30 cellular contexts compared by ENCODE assay signal in genomic region chr17:29715680-29716079, GRCh38.
DNase-seq lines count a peak whose midpoint lies in the region; ATAC-seq and TF ChIP-seq lines count a peak whose summit lies in the region.
"Had no signal": no experiment of that assay in that cellular context is flagged by ENCODE, and none has a peak within 500 bp of the region (broad histone marks: within the 10 kb centered on the region; RNA-seq: fewer than 3 reads in every experiment).

No MANE protein-coding gene starts in this region.

- H3K27ac Mint-ChIP-seq in MCF 10A (ENCODE audit: low read depth, unreplicated experiment) (peak overlapping the region; percentile 49), activated B cell treated with CpG ODN at 0.5 μM for 24 hours (peak overlapping the region; percentile 36), naive B cell (peak overlapping the region; percentile 31 to 94 (median 90))
- H3K27ac Mint-ChIP-seq in stimulated activated naive B cell treated with anti-CD40 and anti-IgM and Interleukin-4, amounts not matched to agents 10 μg/mL and 1 μg/mL and 100 μg/mL, for 72 hours = peak overlapping the region; percentile 2
- H3K27ac Mint-ChIP-seq: T-helper 2 cell treated with Interferon-gamma antibody and Interleukin-4, amounts not matched to agents 5 μg/mL and 100 μg/mL, for 36 hours had no signal

- H3K36me3 Mint-ChIP-seq in MCF 10A (ENCODE audit: insufficient read depth, unreplicated experiment) (peaks cover 9% of the 10 kb centered on the region), activated B cell treated with CpG ODN at 0.5 μM for 24 hours (ENCODE audit: low read depth) (peaks cover 42% of the 10 kb centered on the region), naive B cell (peaks cover 0 to 10% of the 10 kb centered on the region in 2 donors)
- peaks cover 20 to 64% of the 10 kb centered on the region in 2 donors for H3K36me3 Mint-ChIP-seq in stimulated activated naive B cell treated with anti-CD40 and anti-IgM and Interleukin-4, amounts not matched to agents 10 μg/mL and 1 μg/mL and 100 μg/mL, for 72 hours

- H3K9me3 Mint-ChIP-seq in MCF 10A (ENCODE audit: unreplicated experiment) = no peaks in the 10 kb centered on the region
- no peaks in the 10 kb centered on the region for H3K9me3 Mint-ChIP-seq in activated B cell treated with CpG ODN at 0.5 μM for 24 hours
- no peaks in the 10 kb centered on the region for H3K9me3 Mint-ChIP-seq in naive B cell
- H3K9me3 Mint-ChIP-seq in stimulated activated naive B cell treated with anti-CD40 and anti-IgM and Interleukin-4, amounts not matched to agents 10 μg/mL and 1 μg/mL and 100 μg/mL, for 72 hours = no peaks in the 10 kb centered on the region
- H3K9me3 Mint-ChIP-seq: T-helper 2 cell treated with Interferon-gamma antibody and Interleukin-4, amounts not matched to agents 5 μg/mL and 100 μg/mL, for 36 hours had no signal

- H3K4me3 ChIP-seq in breast epithelium = no peak overlapping the region
- H3K4me3 ChIP-seq: A549, heart left ventricle, tibial nerve had no signal

- no TSS peak for BruUV-seq in MCF 10A (replicated peaks; lab: Mats Ljungman, UMichigan)

- no peaks in the 10 kb centered on the region for H3K4me1 ChIP-seq in breast epithelium

- H3K27me3 ChIP-seq in breast epithelium = no peaks in the 10 kb centered on the region
- H3K27me3 ChIP-seq: heart left ventricle, tibial nerve had no signal

- H3K27ac ChIP-seq in breast epithelium = no peak overlapping the region
- H3K27ac ChIP-seq: A549, KMS-11 had no signal

- H3K4me1 Mint-ChIP-seq in MCF 10A (ENCODE audit: insufficient read depth, unreplicated experiment) = peaks cover 32% of the 10 kb centered on the region
- H3K4me1 Mint-ChIP-seq in activated B cell treated with CpG ODN at 0.5 μM for 24 hours = peaks cover 98% of the 10 kb centered on the region
- peaks cover 57 to 100% (median 79%) of the 10 kb centered on the region in 3 donors for H3K4me1 Mint-ChIP-seq in naive B cell
- H3K4me1 Mint-ChIP-seq in stimulated activated naive B cell treated with anti-CD40 and anti-IgM and Interleukin-4, amounts not matched to agents 10 μg/mL and 1 μg/mL and 100 μg/mL, for 72 hours = peaks cover 53 to 85% of the 10 kb centered on the region in 2 donors

- DNase-seq in MCF 10A (ENCODE audit: unreplicated experiment) (no peak), breast epithelium (ENCODE audit: low spot score in 2 of 2) (no peak), activated B cell treated with CpG ODN at 0.5 μM for 24 hours (no peak), naive B cell (no peak), EL (no peak)
- no peak for DNase-seq in stimulated activated naive B cell treated with anti-CD40 and anti-IgM and Interleukin-4, amounts not matched to agents 10 μg/mL and 1 μg/mL and 100 μg/mL, for 72 hours
- DNase-seq: activated CD4-positive, alpha-beta T cell treated with anti-CD3 and anti-CD28 coated beads for 4 hours; activated CD8-positive, alpha-beta memory T cell treated with anti-CD3 and anti-CD28 coated beads for 24 hours; activated gamma-delta T cell treated with Interleukin-2 at 50 U/mL for 16 hours; activated T-cell treated with anti-CD3 and anti-CD28 coated beads, Interleukin-2, amount 50 U/mL, for 1 hour; amniotic stem cell; Calu3; DND-41; effector memory CD4-positive, alpha-beta T cell; erythroblast; foreskin fibroblast; heart left ventricle; mesenchymal stem cell; NCI-H1436; NCI-H2107; NCI-H446; NCI-H82; OCI-M1 had no signal

- ATAC-seq in activated B cell treated with CpG ODN at 0.5 μM for 24 hours (ENCODE audit: low read depth) (no peak), naive B cell (ENCODE audit: low read depth in 2 of 2) (no peak), GM21515 (IDR thresholded peaks at IDR 0.05; ENCODE audit: unreplicated experiment) (no peak), GM18519 (IDR thresholded peaks at IDR 0.05; ENCODE audit: low FRiP score, unreplicated experiment) (no peak)
- no peak for ATAC-seq in stimulated activated naive B cell treated with anti-CD40 and anti-IgM and Interleukin-4, amounts not matched to agents 10 μg/mL and 1 μg/mL and 100 μg/mL, for 72 hours (replicated peaks)
- ATAC-seq: A549, heart left ventricle, SK-N-SH treated with all-trans-retinoic acid at 6 μM for 48 hours had no signal

- TF ChIP-seq CTCF in MCF 10A (IDR thresholded peaks at IDR 0.05; ENCODE audit: unreplicated experiment) (no peak), breast epithelium (IDR thresholded peaks at IDR 0.05) (no peak), activated B cell treated with CpG ODN at 0.5 μM for 24 hours (IDR thresholded peaks at IDR 0.05) (no peak)

- no peaks in the 10 kb centered on the region for H3K36me3 ChIP-seq in breast epithelium
- H3K36me3 ChIP-seq: tibial nerve had no signal

- POLR2A ChIA-PET in MCF 10A (lab: Yijun Ruan, JAX) (interaction anchor here (0.7 kb wide), 1 partner anchor 13 kb away, joined by 3 read pairs; no protein-coding TSS in a partner anchor), activated B cell treated with CpG ODN at 0.5 μM for 24 hours (lab: Charles Lee) (interaction anchor here (3.8 kb wide), 1 partner anchor 9 kb away, joined by 29 read pairs; no protein-coding TSS in a partner anchor)

- TF ChIP-seq POLR2A in breast epithelium (IDR thresholded peaks at IDR 0.05) = no peak

- CTCF ChIA-PET in MCF 10A (lab: Yijun Ruan, JAX) (interaction anchor here (1.0 kb wide), 1 partner anchor 215 kb away, joined by 3 read pairs; no protein-coding TSS in a partner anchor), activated B cell treated with CpG ODN at 0.5 μM for 24 hours (lab: Charles Lee) (no interaction called here)

- H3K9me3 ChIP-seq in breast epithelium = no peaks in the 10 kb centered on the region
- H3K9me3 ChIP-seq: A549, heart left ventricle, tibial nerve had no signal

- intact Hi-C loops in MCF 10A (cut with micrococcal nuclease) (no loop called here), breast epithelium (cut with DNase I; ENCODE audit: low total_unique reads) (no loop called here), activated B cell treated with CpG ODN at 0.5 μM for 24 hours (cut with micrococcal nuclease) (no loop called here)

- H3K4me3 Mint-ChIP-seq in MCF 10A (ENCODE audit: unreplicated experiment) = no peak overlapping the region
- H3K4me3 Mint-ChIP-seq in activated B cell treated with CpG ODN at 0.5 μM for 24 hours = no peak overlapping the region
- peak overlapping the region in 5 of 8 donors; percentile 25 to 66 (median 34) for H3K4me3 Mint-ChIP-seq in naive B cell
- H3K4me3 Mint-ChIP-seq in stimulated activated naive B cell treated with anti-CD40 and anti-IgM and Interleukin-4, amounts not matched to agents 10 μg/mL and 1 μg/mL and 100 μg/mL, for 72 hours = no peak overlapping the region
- H3K4me3 Mint-ChIP-seq: T-helper 2 cell treated with Interferon-gamma antibody and Interleukin-4, amounts not matched to agents 5 μg/mL and 100 μg/mL, for 36 hours had no signal

- H3K27me3 Mint-ChIP-seq in MCF 10A (ENCODE audit: insufficient read depth, unreplicated experiment) (no peaks in the 10 kb centered on the region), activated B cell treated with CpG ODN at 0.5 μM for 24 hours (no peaks in the 10 kb centered on the region), naive B cell (no peaks in the 10 kb centered on the region)
- no peaks in the 10 kb centered on the region for H3K27me3 Mint-ChIP-seq in stimulated activated naive B cell treated with anti-CD40 and anti-IgM and Interleukin-4, amounts not matched to agents 10 μg/mL and 1 μg/mL and 100 μg/mL, for 72 hours

Comparison
In these comparisons a context has a peak if more than half of its experiments do, and no peak if none do; other contexts are left out.
1. H3K27ac Mint-ChIP-seq: peak in every context shown above with its lines; median percentile 90 in naive B cell; 49 in MCF 10A; 36 in activated B cell treated with CpG ODN at 0.5 μM for 24 hours; 2 in stimulated activated naive B cell treated with anti-CD40 and anti-IgM and Interleukin-4, amounts not matched to agents 10 μg/mL and 1 μg/mL and 100 μg/mL, for 72 hours.
2. H3K4me3 Mint-ChIP-seq: peak in naive B cell (5 of 8); none in MCF 10A (single experiment), activated B cell treated with CpG ODN at 0.5 μM for 24 hours (single experiment) and stimulated activated naive B cell treated with anti-CD40 and anti-IgM and Interleukin-4, amounts not matched to agents 10 μg/mL and 1 μg/mL and 100 μg/mL, for 72 hours (0 of 2).